Comparison of ENCODE assay signal across 21 cellular contexts in the genomic region with DNA sequence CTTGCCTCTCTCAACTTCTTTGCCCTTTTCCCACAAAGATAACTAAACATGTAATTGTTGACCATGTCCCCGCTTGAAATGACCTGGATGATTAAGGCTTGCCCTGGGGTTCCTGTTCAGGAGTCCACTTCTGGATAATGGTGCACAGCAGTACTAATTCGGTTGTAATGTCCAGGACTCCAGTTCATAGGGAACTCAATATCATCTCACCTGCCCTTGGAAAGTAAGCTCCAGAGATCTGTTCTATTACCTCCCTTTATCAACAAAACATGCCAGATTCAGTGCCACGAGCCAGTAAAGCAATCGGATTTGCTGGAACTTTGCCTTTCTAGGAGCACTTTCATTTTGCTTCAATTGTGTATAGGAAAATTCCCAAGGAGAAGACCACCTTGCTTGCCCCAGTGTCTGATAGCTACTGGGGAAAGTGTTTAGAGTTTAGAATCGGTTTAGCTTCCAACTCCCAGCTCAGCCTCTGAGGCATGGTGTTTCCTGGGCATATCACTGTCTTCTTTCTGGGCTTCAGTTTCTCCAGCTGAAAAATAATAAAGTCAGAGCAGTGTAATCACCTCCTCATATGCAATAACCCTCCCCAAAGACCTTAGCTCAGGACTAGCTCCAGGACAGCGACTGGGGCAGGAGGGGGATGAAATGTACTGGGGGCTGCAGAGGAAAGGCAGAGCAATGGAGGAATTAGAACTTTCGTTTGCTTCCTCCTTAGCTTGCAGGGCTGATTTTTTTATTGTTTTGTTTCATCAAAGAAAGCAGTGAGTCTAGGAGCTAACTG.
"Had no signal": no experiment of that assay in that cellular context is flagged by ENCODE, and none has a peak within 500 bp of the region (broad histone marks: within the 10 kb centered on the region; RNA-seq: fewer than 3 reads in every experiment).

No MANE protein-coding gene starts in this region.

- H3K36me3 ChIP-seq: brain microvascular endothelial cell had no signal

- H3K27ac ChIP-seq: brain microvascular endothelial cell had no signal

- H3K27me3 ChIP-seq: brain microvascular endothelial cell had no signal

- ATAC-seq: activated T-cell treated with anti-CD3 and anti-CD28 coated beads, Interleukin-2, amount 50 U/mL, for 4 hours; activated T-helper 17 cell treated with anti-CD3 and anti-CD28 coated beads, Interleukin-2, amount 50 U/mL, for 72 hours; T-helper 17 cell had no signal

- DNase-seq: activated CD4-positive, alpha-beta memory T cell treated with anti-CD3 and anti-CD28 coated beads for 36 hours; activated CD4-positive, alpha-beta T cell treated with anti-CD3 and anti-CD28 coated beads, Interleukin-2, amount 10 ng/mL, durations not matched to agents 7 days and 5 days; activated CD4-positive, CD25-positive, alpha-beta regulatory T cell; activated CD8-positive, alpha-beta memory T cell treated with anti-CD3 and anti-CD28 coated beads for 24 hours; activated gamma-delta T cell; activated naive CD4-positive, alpha-beta T cell treated with anti-CD3 and anti-CD28 coated beads for 36 hours; activated T-cell treated with anti-CD3 and anti-CD28 coated beads, Interleukin-2, amount 50 U/mL, for 4 hours; amygdala; brain microvascular endothelial cell; Kasumi-1; KBM-7; NCI-H1048; NCI-H146; NCI-H187 treated with DMSO at 0.1 percent for 48 hours; NCI-H2081 treated with DMSO at 0.1 percent for 48 hours; NCI-H446; NCI-H524; SIG-M5; T-helper 17 cell; T-helper 9 cell had no signal
